Comparison of ENCODE assay signal across 30 cellular contexts in the genomic region with DNA sequence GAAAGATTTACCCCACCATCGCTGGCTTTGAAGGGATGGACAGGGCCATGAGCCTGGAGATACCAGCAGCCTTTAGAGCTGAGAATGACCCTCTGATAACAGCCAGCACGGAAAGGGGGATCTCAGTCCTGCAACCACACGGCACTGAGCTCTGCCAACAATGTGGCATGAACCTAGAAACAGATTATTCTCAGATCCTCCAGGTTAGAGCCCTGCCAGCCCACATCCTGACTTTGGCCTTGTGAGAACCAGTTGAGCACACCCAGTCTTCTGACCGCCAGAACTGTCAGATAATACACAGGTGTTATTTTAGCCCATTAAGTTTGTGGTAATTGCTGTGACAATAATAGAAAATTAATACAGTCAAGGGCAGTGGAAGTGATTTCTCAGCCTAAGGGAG. TPM values are rescaled to one million over a fixed set of nuclear protein-coding genes. Genes with fewer than 3 reads are reported as not detected.
DNase-seq lines count a peak whose midpoint lies in the region; ATAC-seq, FAIRE-seq and TF ChIP-seq lines count a peak whose summit lies in the region.
"Had no signal": no experiment of that assay in that cellular context is flagged by ENCODE, and none has a peak within 500 bp of the region (broad histone marks: within the 10 kb centered on the region; RNA-seq: fewer than 3 reads in every experiment).

No MANE protein-coding gene starts in this region.

- no peak overlapping the region for H2AFZ ChIP-seq in K562 (ENCODE audit: low read depth, low read length)

- in situ Hi-C loops in K562 (cut with MboI): no loop called here

- peaks cover 1% of the 10 kb centered on the region for H3K9me3 Mint-ChIP-seq in activated CD4-positive, alpha-beta memory T cell treated with anti-CD3 and anti-CD28 coated beads, Interleukin-2, amount 10 ng/mL, durations not matched to agents 7 days and 5 days
- no peaks in the 10 kb centered on the region for H3K9me3 Mint-ChIP-seq in activated CD4-positive, alpha-beta memory T cell treated with anti-CD3 and anti-CD28 coated beads for 36 hours
- no peaks in the 10 kb centered on the region for H3K9me3 Mint-ChIP-seq in stimulated activated effector memory CD8-positive, alpha-beta T cell treated with anti-CD3 and anti-CD28 coated beads, Interleukin-12 subunit alpha, Interleukin-12 subunit beta, amount 100 ng/mL, for 72 hours
- H3K9me3 Mint-ChIP-seq: activated T-helper 17 cell treated with anti-CD3 and anti-CD28 coated beads, Interleukin-2, amount 50 U/mL, for 72 hours; CD8-positive, alpha-beta memory T cell; T-cell had no signal

- DNase-seq in activated CD4-positive, alpha-beta memory T cell treated with anti-CD3 and anti-CD28 coated beads, Interleukin-2, amount 10 ng/mL, durations not matched to agents 7 days and 5 days: peak; percentile 27
- no peak for DNase-seq in activated CD4-positive, alpha-beta memory T cell treated with anti-CD3 and anti-CD28 coated beads for 36 hours
- DNase-seq in NCI-H2081 treated with DMSO at 0.1 percent for 48 hours (lab: John Stamatoyannopoulos, UW) (peak; percentile 23), K562 (ENCODE audit: extremely low read depth in 1 of 4, low spot score in 3 of 4) (no peak), NCI-H510A (lab: John Stamatoyannopoulos, UW) (no peak), GM19239 (ENCODE audit: insufficient read length, low spot score) (no peak)
- no peak for DNase-seq in stimulated activated effector memory CD8-positive, alpha-beta T cell treated with anti-CD3 and anti-CD28 coated beads, Interleukin-12 subunit alpha, Interleukin-12 subunit beta, amount 100 ng/mL, for 72 hours (ENCODE audit: low spot score in 2 of 2)
- DNase-seq: activated CD4-positive, alpha-beta T cell treated with anti-CD3 and anti-CD28 coated beads for 36 hours; caudate nucleus; CD8-positive, alpha-beta memory T cell; dermis blood vessel endothelial cell; DMS79; GOT3; left colon; mesendoderm; naive thymus-derived CD8-positive, alpha-beta T cell; NCI-H2029; NCI-H524; pancreas; PC-3; right cardiac atrium; SHP77 treated with DMSO at 0.1 percent for 48 hours; stimulated activated CD4-positive, alpha-beta T cell treated with anti-CD3 and anti-CD28 coated beads, Interleukin-4, amount 100 ng/mL, for 24 hours; T-cell; upper lobe of left lung had no signal

- H3K27me3 Mint-ChIP-seq in activated CD4-positive, alpha-beta memory T cell treated with anti-CD3 and anti-CD28 coated beads, Interleukin-2, amount 10 ng/mL, durations not matched to agents 7 days and 5 days: peaks cover 20% of the 10 kb centered on the region
- H3K27me3 Mint-ChIP-seq in activated CD4-positive, alpha-beta memory T cell treated with anti-CD3 and anti-CD28 coated beads for 36 hours: peaks cover 2% of the 10 kb centered on the region

- CTCF ChIA-PET in activated CD4-positive, alpha-beta memory T cell treated with anti-CD3 and anti-CD28 coated beads, Interleukin-2, amount 10 ng/mL, durations not matched to agents 7 days and 5 days (lab: Charles Lee): interaction anchor here (1.4 to 1.6 kb wide), 3 partner anchors 13 to 22 kb away, joined by 3 to 9 read pairs (median 5); no protein-coding TSS in a partner anchor
- CTCF ChIA-PET in activated CD4-positive, alpha-beta memory T cell treated with anti-CD3 and anti-CD28 coated beads for 36 hours (lab: Charles Lee): interaction anchor here (1.6 to 2.2 kb wide), 3 partner anchors 22 to 47 kb away, joined by 6 to 9 read pairs (median 6); no protein-coding TSS in a partner anchor
- CTCF ChIA-PET in K562 (lab: Yijun Ruan, JAX; ENCODE audit: low intra/inter-chr PET ratio): no interaction called here

- H3K9ac ChIP-seq in K562 (ENCODE audit: insufficient read depth in 1 of 2, low read depth in 2 of 2, low read length in 2 of 2): no peak overlapping the region

- H3K9me1 ChIP-seq in K562 (ENCODE audit: control insufficient read depth, insufficient read depth, low read length): no peaks in the 10 kb centered on the region

- intact Hi-C loops in activated CD4-positive, alpha-beta memory T cell treated with anti-CD3 and anti-CD28 coated beads for 36 hours (cut with micrococcal nuclease): no loop called here
- intact Hi-C loops in K562 (cut with micrococcal nuclease): no loop called here

- no peak for TF ChIP-seq EP300 in K562 (IDR thresholded peaks at IDR 0.05; ENCODE audit: low read length)

- FAIRE-seq in K562 (lab: Jason Lieb, UNC) (peak; percentile 11), GM19239 (lab: Jason Lieb, UNC) (no peak)
- FAIRE-seq: pancreas had no signal

- H4K20me1 ChIP-seq in K562 (replicated peaks; ENCODE audit: control insufficient read depth, insufficient read depth, low read length): no peaks in the 10 kb centered on the region

- no peak overlapping the region for H3K27ac ChIP-seq in K562 (ENCODE audit: extremely low read depth, low read depth, low read length)
- H3K27ac ChIP-seq: ascending aorta, pancreas, upper lobe of left lung had no signal

- peaks cover 6 to 19% of the 10 kb centered on the region in 2 experiments for H3K27me3 ChIP-seq in K562 (ENCODE audit: control insufficient read depth in 2 of 2, insufficient read depth in 2 of 2, low read length in 2 of 2)
- H3K27me3 ChIP-seq: ascending aorta, pancreas, upper lobe of left lung had no signal

- H3K4me1 ChIP-seq in K562 (replicated peaks in 1 of 2; ENCODE audit: control insufficient read depth in 2 of 2, insufficient read depth in 2 of 2, low read length in 2 of 2): no peaks in the 10 kb centered on the region
- H3K4me1 ChIP-seq: ascending aorta, pancreas had no signal

- H3K36me3 ChIP-seq in K562 (ENCODE audit: control insufficient read depth, insufficient read depth, low read length): no peaks in the 10 kb centered on the region
- H3K36me3 ChIP-seq: ascending aorta, pancreas, upper lobe of left lung had no signal

- no TSS peak for BruUV-seq in K562 (replicated peaks; lab: Mats Ljungman, UMichigan)

- no peaks in the 10 kb centered on the region for H3K79me2 ChIP-seq in K562 (ENCODE audit: control insufficient read depth, insufficient read depth, low read length)

- POLR2A ChIA-PET in activated CD4-positive, alpha-beta memory T cell treated with anti-CD3 and anti-CD28 coated beads, Interleukin-2, amount 10 ng/mL, durations not matched to agents 7 days and 5 days (lab: Charles Lee): interaction anchor here (1.2 to 2.7 kb wide), 3 partner anchors 9 to 14 kb away, joined by 3 to 8 read pairs (median 4); partner anchors contain the start of gene GNLY
- POLR2A ChIA-PET in activated CD4-positive, alpha-beta memory T cell treated with anti-CD3 and anti-CD28 coated beads for 36 hours (lab: Charles Lee): no interaction called here
- POLR2A ChIA-PET in K562 (lab: Yijun Ruan, JAX): no interaction called here

- no peak for TF ChIP-seq POLR2A in K562 (conservative IDR thresholded peaks at IDR 0.05)

- H3K4me1 Mint-ChIP-seq in activated CD4-positive, alpha-beta memory T cell treated with anti-CD3 and anti-CD28 coated beads, Interleukin-2, amount 10 ng/mL, durations not matched to agents 7 days and 5 days: peaks cover 25% of the 10 kb centered on the region
- peaks cover 3% of the 10 kb centered on the region for H3K4me1 Mint-ChIP-seq in activated CD4-positive, alpha-beta memory T cell treated with anti-CD3 and anti-CD28 coated beads for 36 hours (ENCODE audit: low read depth)
- peaks cover 18% of the 10 kb centered on the region for H3K4me1 Mint-ChIP-seq in stimulated activated effector memory CD8-positive, alpha-beta T cell treated with anti-CD3 and anti-CD28 coated beads, Interleukin-12 subunit alpha, Interleukin-12 subunit beta, amount 100 ng/mL, for 72 hours
- H3K4me1 Mint-ChIP-seq: activated CD4-positive, alpha-beta T cell treated with anti-CD3 and anti-CD28 coated beads for 36 hours had no signal

- no peak for TF ChIP-seq CTCF in K562 (IDR thresholded peaks at IDR 0.05 in 2 of 3, conservative IDR thresholded peaks at IDR 0.05 in 1 of 3; ENCODE audit: insufficient read depth in 2 of 3, low read depth in 1 of 3, low read length in 3 of 3)

- ATAC-seq in K562 (no peak), esophagus mucosa (no peak)
- peak; percentile 45 for ATAC-seq in stimulated activated effector memory CD8-positive, alpha-beta T cell treated with anti-CD3 and anti-CD28 coated beads, Interleukin-12 subunit alpha, Interleukin-12 subunit beta, amount 100 ng/mL, for 72 hours
- ATAC-seq: activated CD4-positive, alpha-beta T cell treated with anti-CD3 and anti-CD28 coated beads for 36 hours; activated T-helper 17 cell treated with anti-CD3 and anti-CD28 coated beads, Interleukin-2, amount 50 U/mL, for 72 hours; left colon; naive thymus-derived CD8-positive, alpha-beta T cell; pancreas; PC-3; right cardiac atrium had no signal

- H3K4me2 ChIP-seq in K562 (ENCODE audit: insufficient read depth, low read length): no peak overlapping the region

- TF ChIP-seq RAD21 in K562 (CRISPR knock-in tag; conservative IDR thresholded peaks at IDR 0.05 in 1 of 2, IDR thresholded peaks at IDR 0.05 in 1 of 2): no peak

- WGBS in K562 (ENCODE audit: insufficient coverage, low coverage, missing lambda C conversion rate): 3% methylated on average over 4 of the region's 4 CpGs

- H3K36me3 Mint-ChIP-seq in activated CD4-positive, alpha-beta memory T cell treated with anti-CD3 and anti-CD28 coated beads, Interleukin-2, amount 10 ng/mL, durations not matched to agents 7 days and 5 days (ENCODE audit: low read depth): peaks cover 25% of the 10 kb centered on the region
- H3K36me3 Mint-ChIP-seq in activated CD4-positive, alpha-beta memory T cell treated with anti-CD3 and anti-CD28 coated beads for 36 hours: no peaks in the 10 kb centered on the region
- peaks cover 9% of the 10 kb centered on the region for H3K36me3 Mint-ChIP-seq in stimulated activated effector memory CD8-positive, alpha-beta T cell treated with anti-CD3 and anti-CD28 coated beads, Interleukin-12 subunit alpha, Interleukin-12 subunit beta, amount 100 ng/mL, for 72 hours
- H3K36me3 Mint-ChIP-seq: activated naive CD8-positive, alpha-beta T cell; CD8-positive, alpha-beta memory T cell; naive thymus-derived CD8-positive, alpha-beta T cell; T-cell had no signal

- no peaks in the 10 kb centered on the region for H3K9me3 ChIP-seq in K562 (replicated peaks; ENCODE audit: control insufficient read depth, insufficient read depth, low read depth, low read length)
- H3K9me3 ChIP-seq: ascending aorta, pancreas, upper lobe of left lung had no signal

- H3K4me3 Mint-ChIP-seq in activated CD4-positive, alpha-beta memory T cell treated with anti-CD3 and anti-CD28 coated beads, Interleukin-2, amount 10 ng/mL, durations not matched to agents 7 days and 5 days: no peak overlapping the region
- H3K4me3 Mint-ChIP-seq in activated CD4-positive, alpha-beta memory T cell treated with anti-CD3 and anti-CD28 coated beads for 36 hours: no peak overlapping the region
- H3K4me3 Mint-ChIP-seq in stimulated activated effector memory CD8-positive, alpha-beta T cell treated with anti-CD3 and anti-CD28 coated beads, Interleukin-12 subunit alpha, Interleukin-12 subunit beta, amount 100 ng/mL, for 72 hours: no peak overlapping the region
- H3K4me3 Mint-ChIP-seq: activated CD4-positive, alpha-beta T cell treated with anti-CD3 and anti-CD28 coated beads for 36 hours; activated naive CD8-positive, alpha-beta T cell; activated T-helper 17 cell treated with anti-CD3 and anti-CD28 coated beads, Interleukin-2, amount 50 U/mL, for 72 hours; CD8-positive, alpha-beta memory T cell; naive thymus-derived CD8-positive, alpha-beta T cell; T-cell had no signal

- no peak overlapping the region for H3K27ac Mint-ChIP-seq in activated CD4-positive, alpha-beta memory T cell treated with anti-CD3 and anti-CD28 coated beads, Interleukin-2, amount 10 ng/mL, durations not matched to agents 7 days and 5 days
- no peak overlapping the region for H3K27ac Mint-ChIP-seq in activated CD4-positive, alpha-beta memory T cell treated with anti-CD3 and anti-CD28 coated beads for 36 hours
- H3K27ac Mint-ChIP-seq in stimulated activated effector memory CD8-positive, alpha-beta T cell treated with anti-CD3 and anti-CD28 coated beads, Interleukin-12 subunit alpha, Interleukin-12 subunit beta, amount 100 ng/mL, for 72 hours: no peak overlapping the region
- H3K27ac Mint-ChIP-seq: activated CD4-positive, alpha-beta T cell treated with anti-CD3 and anti-CD28 coated beads for 36 hours; activated naive CD8-positive, alpha-beta T cell; activated T-helper 17 cell treated with anti-CD3 and anti-CD28 coated beads, Interleukin-2, amount 50 U/mL, for 72 hours; CD8-positive, alpha-beta memory T cell; naive thymus-derived CD8-positive, alpha-beta T cell; T-cell had no signal

- H3K4me3 ChIP-seq in K562: no peak overlapping the region
- H3K4me3 ChIP-seq: ascending aorta, pancreas, upper lobe of left lung had no signal

RNA-seq across cellular contexts. Expression of gene GNLY, which starts 9.4 kb away (rescaled TPM):
- 100 to 1,000 TPM; 569 to 599 TPM for total RNA-seq in activated CD4-positive, alpha-beta memory T cell treated with anti-CD3 and anti-CD28 coated beads, Interleukin-2, amount 10 ng/mL, durations not matched to agents 7 days and 5 days
- 10 to 100 TPM; 21.5 to 22.8 TPM for total RNA-seq in activated CD4-positive, alpha-beta memory T cell treated with anti-CD3 and anti-CD28 coated beads for 36 hours
- 0.21 TPM in 1 of 2 replicates, not detected in the other for total RNA-seq in K562 (2011; cell fraction: chromatin; rRNA removed; ENCODE audit: low replicate concordance)
- not detected in 2 replicates for total RNA-seq in K562 (2011; cell fraction: nucleolus; rRNA removed)
- 0.99 TPM in 1 of 2 replicates, not detected in the other for total RNA-seq in K562 (2011; cell fraction: nucleoplasm; rRNA removed)
- not detected in 2 replicates for total RNA-seq in K562 (2014; rRNA removed)
- total RNA-seq in K562 (2014; rRNA removed; fragmentation: Illumina TruSeq; extraction: Trizol): not detected in 2 replicates
- not detected in 2 replicates for total RNA-seq in K562 (2015; rRNA removed; fragmentation: Illumina TruSeq; extraction: Trizol)
- not detected in 2 replicates for total RNA-seq in K562 (2021)
- polyA plus RNA-seq in K562 (2011; rRNA removed): not detected in 2 replicates
- polyA plus RNA-seq in K562 (2011; cell fraction: cytosol; rRNA removed): 0.03 TPM in 1 of 2 replicates, not detected in the other
- polyA plus RNA-seq in K562 (2011; cell fraction: nucleus; rRNA removed): 0.06 TPM in 1 of 2 replicates, not detected in the other
- 0.37 TPM in 1 of 2 replicates, not detected in the other for polyA plus RNA-seq in K562 (2012)
- not detected in 2 replicates for polyA plus RNA-seq in K562 (2014; fragmentation: Illumina TruSeq; extraction: Trizol)
- not detected for polyA plus RNA-seq in K562 (2014; fragmentation: Nextera tagmentation; extraction: Ambion mirVana)
- polyA plus RNA-seq in K562 (2014; rRNA removed): not detected in 2 replicates
- polyA minus RNA-seq in K562 (2011; rRNA and poly(A)+ RNA removed): not detected in 2 replicates
- not detected in 2 replicates for polyA minus RNA-seq in K562 (2011; cell fraction: cytosol; rRNA and poly(A)+ RNA removed)
- not detected in 2 replicates for polyA minus RNA-seq in K562 (2011; cell fraction: nucleus; rRNA and poly(A)+ RNA removed)
- 0.44 TPM for total RNA-seq in esophagus mucosa
- total RNA-seq: A172, ascending aorta, dermis blood vessel endothelial cell, PC-3 had no signal

RNA-seq across cellular contexts. Expression of gene SFTPB, which starts 16.8 kb away (rescaled TPM):
- total RNA-seq in activated CD4-positive, alpha-beta memory T cell treated with anti-CD3 and anti-CD28 coated beads, Interleukin-2, amount 10 ng/mL, durations not matched to agents 7 days and 5 days: not detected
- not detected for total RNA-seq in activated CD4-positive, alpha-beta memory T cell treated with anti-CD3 and anti-CD28 coated beads for 36 hours
- total RNA-seq in K562 (2011; cell fraction: chromatin; rRNA removed; ENCODE audit: low replicate concordance): not detected in 2 replicates
- not detected in 2 replicates for total RNA-seq in K562 (2011; cell fraction: nucleolus; rRNA removed)
- not detected in 2 replicates for total RNA-seq in K562 (2011; cell fraction: nucleoplasm; rRNA removed)
- total RNA-seq in K562 (2014; rRNA removed) (not detected in 2 replicates), K562 (2014; rRNA removed; fragmentation: Illumina TruSeq; extraction: Trizol) (not detected in 2 replicates), K562 (2015; rRNA removed; fragmentation: Illumina TruSeq; extraction: Trizol) (not detected in 2 replicates), K562 (2021) (7.0 and 8.5 TPM in 2 replicates), esophagus mucosa (0.84 TPM)
- polyA plus RNA-seq in K562 (2011; rRNA removed) (not detected in 2 replicates), K562 (2014; fragmentation: Illumina TruSeq; extraction: Trizol) (not detected in 2 replicates), K562 (2014; fragmentation: Nextera tagmentation; extraction: Ambion mirVana) (under 1 TPM in 1 of 2 experiments, not detected in 1; 0.03 TPM), K562 (2014; rRNA removed) (not detected in 2 replicates)
- not detected in 2 replicates for polyA plus RNA-seq in K562 (2011; cell fraction: cytosol; rRNA removed)
- polyA plus RNA-seq in K562 (2011; cell fraction: nucleus; rRNA removed): not detected in 2 replicates
- not detected in 2 replicates for polyA plus RNA-seq in K562 (2012)
- polyA minus RNA-seq in K562 (2011; rRNA and poly(A)+ RNA removed): not detected in 2 replicates
- not detected in 2 replicates for polyA minus RNA-seq in K562 (2011; cell fraction: cytosol; rRNA and poly(A)+ RNA removed)
- not detected in 2 replicates for polyA minus RNA-seq in K562 (2011; cell fraction: nucleus; rRNA and poly(A)+ RNA removed)
- total RNA-seq: A172; activated CD4-positive, alpha-beta T cell treated with anti-CD3 and anti-CD28 coated beads for 36 hours; activated T-helper 17 cell treated with anti-CD3 and anti-CD28 coated beads, Interleukin-2, amount 50 U/mL, for 72 hours; ascending aorta; CD8-positive, alpha-beta memory T cell; dermis blood vessel endothelial cell; left colon; naive thymus-derived CD8-positive, alpha-beta T cell; PC-3 had no signal
- polyA plus RNA-seq: CD8-positive, alpha-beta memory T cell; right cardiac atrium had no signal

Comparison
In these comparisons a context has a peak if more than half of its experiments do, and no peak if none do; other contexts are left out.
1. DNase-seq: peak in activated CD4-positive, alpha-beta memory T cell treated with anti-CD3 and anti-CD28 coated beads, Interleukin-2, amount 10 ng/mL, durations not matched to agents 7 days and 5 days (single experiment) and NCI-H2081 treated with DMSO at 0.1 percent for 48 hours (single experiment); none in activated CD4-positive, alpha-beta memory T cell treated with anti-CD3 and anti-CD28 coated beads for 36 hours (single experiment), K562 (0 of 4), stimulated activated effector memory CD8-positive, alpha-beta T cell treated with anti-CD3 and anti-CD28 coated beads, Interleukin-12 subunit alpha, Interleukin-12 subunit beta, amount 100 ng/mL, for 72 hours (0 of 2), NCI-H510A (single experiment) and GM19239 (single experiment).
2. RNA of gene GNLY, which starts 9.4 kb away (total RNA-seq): 569 to 599 TPM in activated CD4-positive, alpha-beta memory T cell treated with anti-CD3 and anti-CD28 coated beads, Interleukin-2, amount 10 ng/mL, durations not matched to agents 7 days and 5 days; 21.5 to 22.8 TPM in activated CD4-positive, alpha-beta memory T cell treated with anti-CD3 and anti-CD28 coated beads for 36 hours, 0.44 TPM in esophagus mucosa (single experiment) and 0.21 to 0.99 TPM in K562; every median in the first group is over 10 times any median in the second.